2 cellular contexts compared by ENCODE assay signal in genomic region chr11:2538951-2539735, GRCh38.
A peak's percentile ranks its signal among the peaks of the same experiment; 100 is the strongest.
TF ChIP-seq lines count a peak whose summit lies in the region.

No MANE protein-coding gene starts in this region.

TF ChIP-seq in K562, 482 proteins besides CTCF, POLR2A, EP300 and RAD21 (continued from another document and continues in another):
- no peak for TF ChIP-seq CHD7 (IDR thresholded peaks at IDR 0.05; ENCODE audit: low read depth, low read length)
- TF ChIP-seq NFE2L1 (tag; IDR thresholded peaks at IDR 0.05; ENCODE audit: borderline replicate concordance, low read depth): no peak
- TF ChIP-seq ZNF174 (CRISPR knock-in tag; IDR thresholded peaks at IDR 0.05): no peak
- TF ChIP-seq ZBTB33 (CRISPR knock-in tag; IDR thresholded peaks at IDR 0.05): 0 out of 2 replicates have a peak, but pooled peaks have one; percentile 30
- TF ChIP-seq MAZ (CRISPR knock-in tag; conservative IDR thresholded peaks at IDR 0.05 in 1 of 2, IDR thresholded peaks at IDR 0.05 in 1 of 2): no peak
- no peak for TF ChIP-seq TFAP4 (CRISPR knock-in tag; IDR thresholded peaks at IDR 0.05; ENCODE audit: borderline replicate concordance)

TF ChIP-seq in HepG2, 621 proteins besides CTCF, POLR2A, EP300 and RAD21:
- TF ChIP-seq TFE3 (CRISPR knock-in tag; IDR thresholded peaks at IDR 0.05): no peak
- peak; percentile 56; the same call in 1 of the 2 replicates for TF ChIP-seq ZBTB33 (CRISPR knock-in tag; IDR thresholded peaks at IDR 0.05)
- TF ChIP-seq ZNF430 (CRISPR knock-in tag; IDR thresholded peaks at IDR 0.05): no peak
